ENCODE assay signal across 1 cellular context in the genomic region with DNA sequence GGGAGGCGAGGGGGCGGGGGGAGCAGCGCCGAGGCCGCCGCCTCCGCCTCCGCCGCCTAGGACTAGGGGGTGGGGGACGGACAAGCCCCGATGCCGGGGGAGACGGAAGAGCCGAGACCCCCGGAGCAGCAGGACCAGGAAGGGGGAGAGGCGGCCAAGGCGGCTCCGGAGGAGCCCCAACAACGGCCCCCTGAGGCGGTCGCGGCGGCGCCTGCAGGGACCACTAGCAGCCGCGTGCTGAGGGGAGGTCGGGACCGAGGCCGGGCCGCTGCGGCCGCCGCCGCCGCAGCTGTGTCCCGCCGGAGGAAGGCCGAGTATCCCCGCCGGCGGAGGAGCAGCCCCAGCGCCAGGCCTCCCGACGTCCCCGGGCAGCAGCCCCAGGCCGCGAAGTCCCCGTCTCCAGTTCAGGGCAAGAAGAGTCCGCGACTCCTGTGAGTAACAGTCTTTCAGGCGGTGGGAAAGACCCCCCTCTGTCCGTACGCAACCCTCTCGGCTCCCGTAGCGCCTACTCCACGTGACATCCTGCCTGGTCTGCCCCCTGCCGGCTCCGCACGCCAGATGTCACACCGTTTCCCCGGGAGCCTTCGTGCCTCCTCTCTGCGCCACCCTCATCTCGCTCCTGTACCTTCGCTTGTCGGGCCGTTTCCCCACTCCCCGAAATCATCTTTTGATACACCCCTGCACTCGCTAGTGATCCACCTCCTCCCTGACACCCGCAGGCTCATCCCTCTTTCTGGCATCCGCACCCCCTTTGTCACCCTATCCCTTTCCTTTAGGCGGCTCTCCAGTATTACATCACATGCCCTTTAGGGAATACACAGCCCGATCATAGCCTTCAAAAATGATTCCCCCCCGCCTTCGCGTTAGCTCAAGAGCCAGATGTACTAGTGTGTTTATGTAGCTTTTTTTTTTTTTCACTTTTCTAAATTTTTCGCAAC.
TF ChIP-seq lines count a peak whose summit lies in the region.

No MANE protein-coding gene starts in this region.

TF ChIP-seq in HEK293, 187 proteins besides CTCF, POLR2A, EP300 and RAD21 (continued from another document):
- TF ChIP-seq, protein P1, sequence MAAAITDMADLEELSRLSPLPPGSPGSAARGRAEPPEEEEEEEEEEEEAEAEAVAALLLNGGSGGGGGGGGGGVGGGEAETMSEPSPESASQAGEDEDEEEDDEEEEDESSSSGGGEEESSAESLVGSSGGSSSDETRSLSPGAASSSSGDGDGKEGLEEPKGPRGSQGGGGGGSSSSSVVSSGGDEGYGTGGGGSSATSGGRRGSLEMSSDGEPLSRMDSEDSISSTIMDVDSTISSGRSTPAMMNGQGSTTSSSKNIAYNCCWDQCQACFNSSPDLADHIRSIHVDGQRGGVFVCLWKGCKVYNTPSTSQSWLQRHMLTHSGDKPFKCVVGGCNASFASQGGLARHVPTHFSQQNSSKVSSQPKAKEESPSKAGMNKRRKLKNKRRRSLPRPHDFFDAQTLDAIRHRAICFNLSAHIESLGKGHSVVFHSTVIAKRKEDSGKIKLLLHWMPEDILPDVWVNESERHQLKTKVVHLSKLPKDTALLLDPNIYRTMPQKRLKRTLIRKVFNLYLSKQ (tag by site-specific recombination; IDR thresholded peaks at IDR 0.05; ENCODE audit: borderline replicate concordance): no peak
- TF ChIP-seq SP3 (tag by site-specific recombination; IDR thresholded peaks at IDR 0.05) (peak; percentile 52), YY1 (tag by site-specific recombination; IDR thresholded peaks at IDR 0.05) (0 out of 2 replicates have a peak, but pooled peaks have one; percentile 20), ZNF571 (tag by site-specific recombination; IDR thresholded peaks at IDR 0.05) (no peak), ZNF561 (tag by site-specific recombination; IDR thresholded peaks at IDR 0.05; ENCODE audit: borderline replicate concordance) (peak; percentile 68; the same call in 1 of the 2 replicates), TRIM28 (IDR thresholded peaks at IDR 0.05; ENCODE audit: borderline replicate concordance, low read length) (no peak), ZNF791 (tag by site-specific recombination; IDR thresholded peaks at IDR 0.05) (no peak), ZNF660 (tag by site-specific recombination; IDR thresholded peaks at IDR 0.05) (no peak), ZIC2 (tag by site-specific recombination; IDR thresholded peaks at IDR 0.05) (peak; percentile 94), ZNF701 (tag by site-specific recombination; IDR thresholded peaks at IDR 0.05) (no peak), GLI4 (tag by site-specific recombination; IDR thresholded peaks at IDR 0.05) (0 out of 2 replicates have a peak, but pooled peaks have one; percentile 32), ZNF558 (tag by site-specific recombination; IDR thresholded peaks at IDR 0.05) (0 out of 2 replicates have a peak, but pooled peaks have one; percentile 29), ZBTB8A (tag by site-specific recombination; IDR thresholded peaks at IDR 0.05) (peak; percentile 71), ZNF155 (tag by site-specific recombination; IDR thresholded peaks at IDR 0.05) (no peak), ZNF600 (tag by site-specific recombination; IDR thresholded peaks at IDR 0.05) (peak; percentile 84), ZBTB20 (tag by site-specific recombination; IDR thresholded peaks at IDR 0.05) (peak; percentile 48; the same call in 1 of the 2 replicates), BCL11B (tag by site-specific recombination; IDR thresholded peaks at IDR 0.05; ENCODE audit: low read depth) (no peak), ZNF48 (tag by site-specific recombination; IDR thresholded peaks at IDR 0.05) (no peak), ZNF423 (tag by site-specific recombination; IDR thresholded peaks at IDR 0.05) (peak; percentile 92), ZNF350 (tag by site-specific recombination; IDR thresholded peaks at IDR 0.05) (no peak), ZNF302 (tag by site-specific recombination; IDR thresholded peaks at IDR 0.05; ENCODE audit: low read depth) (no peak), ZEB2 (tag by site-specific recombination; IDR thresholded peaks at IDR 0.05) (peak; percentile 96), ZNF530 (tag by site-specific recombination; IDR thresholded peaks at IDR 0.05; ENCODE audit: low read depth) (no peak), EGR2 (tag by site-specific recombination; IDR thresholded peaks at IDR 0.05; ENCODE audit: low read depth) (no peak), KLF8 (tag by site-specific recombination; IDR thresholded peaks at IDR 0.05) (peak; percentile 77), YY2 (tag by site-specific recombination; IDR thresholded peaks at IDR 0.05) (no peak), MYNN (tag by site-specific recombination; IDR thresholded peaks at IDR 0.05; ENCODE audit: borderline replicate concordance) (no peak), ZSCAN30 (tag by site-specific recombination; IDR thresholded peaks at IDR 0.05) (peak; percentile 63; the same call in 1 of the 2 replicates), ZNF266 (tag by site-specific recombination; IDR thresholded peaks at IDR 0.05; ENCODE audit: low read depth) (no peak), ZNF843 (tag by site-specific recombination; IDR thresholded peaks at IDR 0.05) (peak; percentile 56; the same call in 1 of the 2 replicates), ZNF221 (tag by site-specific recombination; IDR thresholded peaks at IDR 0.05; ENCODE audit: borderline replicate concordance) (no peak), ZNF311 (tag by site-specific recombination; IDR thresholded peaks at IDR 0.05; ENCODE audit: borderline replicate concordance) (no peak)
- TF ChIP-seq, protein P2, sequence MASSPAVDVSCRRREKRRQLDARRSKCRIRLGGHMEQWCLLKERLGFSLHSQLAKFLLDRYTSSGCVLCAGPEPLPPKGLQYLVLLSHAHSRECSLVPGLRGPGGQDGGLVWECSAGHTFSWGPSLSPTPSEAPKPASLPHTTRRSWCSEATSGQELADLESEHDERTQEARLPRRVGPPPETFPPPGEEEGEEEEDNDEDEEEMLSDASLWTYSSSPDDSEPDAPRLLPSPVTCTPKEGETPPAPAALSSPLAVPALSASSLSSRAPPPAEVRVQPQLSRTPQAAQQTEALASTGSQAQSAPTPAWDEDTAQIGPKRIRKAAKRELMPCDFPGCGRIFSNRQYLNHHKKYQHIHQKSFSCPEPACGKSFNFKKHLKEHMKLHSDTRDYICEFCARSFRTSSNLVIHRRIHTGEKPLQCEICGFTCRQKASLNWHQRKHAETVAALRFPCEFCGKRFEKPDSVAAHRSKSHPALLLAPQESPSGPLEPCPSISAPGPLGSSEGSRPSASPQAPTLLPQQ (tag by site-specific recombination; IDR thresholded peaks at IDR 0.05): peak; percentile 64
- TF ChIP-seq, protein P3, sequence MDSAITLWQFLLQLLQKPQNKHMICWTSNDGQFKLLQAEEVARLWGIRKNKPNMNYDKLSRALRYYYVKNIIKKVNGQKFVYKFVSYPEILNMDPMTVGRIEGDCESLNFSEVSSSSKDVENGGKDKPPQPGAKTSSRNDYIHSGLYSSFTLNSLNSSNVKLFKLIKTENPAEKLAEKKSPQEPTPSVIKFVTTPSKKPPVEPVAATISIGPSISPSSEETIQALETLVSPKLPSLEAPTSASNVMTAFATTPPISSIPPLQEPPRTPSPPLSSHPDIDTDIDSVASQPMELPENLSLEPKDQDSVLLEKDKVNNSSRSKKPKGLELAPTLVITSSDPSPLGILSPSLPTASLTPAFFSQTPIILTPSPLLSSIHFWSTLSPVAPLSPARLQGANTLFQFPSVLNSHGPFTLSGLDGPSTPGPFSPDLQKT (IDR thresholded peaks at IDR 0.05; ENCODE audit: borderline replicate concordance, low read depth, low read length): no peak
- TF ChIP-seq, protein P4, sequence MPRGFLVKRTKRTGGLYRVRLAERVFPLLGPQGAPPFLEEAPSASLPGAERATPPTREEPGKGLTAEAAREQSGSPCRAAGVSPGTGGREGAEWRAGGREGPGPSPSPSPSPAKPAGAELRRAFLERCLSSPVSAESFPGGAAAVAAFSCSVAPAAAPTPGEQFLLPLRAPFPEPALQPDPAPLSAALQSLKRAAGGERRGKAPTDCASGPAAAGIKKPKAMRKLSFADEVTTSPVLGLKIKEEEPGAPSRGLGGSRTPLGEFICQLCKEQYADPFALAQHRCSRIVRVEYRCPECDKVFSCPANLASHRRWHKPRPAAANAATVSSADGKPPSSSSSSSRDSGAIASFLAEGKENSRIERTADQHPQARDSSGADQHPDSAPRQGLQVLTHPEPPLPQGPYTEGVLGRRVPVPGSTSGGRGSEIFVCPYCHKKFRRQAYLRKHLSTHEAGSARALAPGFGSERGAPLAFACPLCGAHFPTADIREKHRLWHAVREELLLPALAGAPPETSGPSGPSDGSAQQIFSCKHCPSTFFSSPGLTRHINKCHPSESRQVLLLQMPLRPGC (tag by site-specific recombination; IDR thresholded peaks at IDR 0.05): peak; percentile 55; the same call in 1 of the 2 replicates
- TF ChIP-seq, protein P5, sequence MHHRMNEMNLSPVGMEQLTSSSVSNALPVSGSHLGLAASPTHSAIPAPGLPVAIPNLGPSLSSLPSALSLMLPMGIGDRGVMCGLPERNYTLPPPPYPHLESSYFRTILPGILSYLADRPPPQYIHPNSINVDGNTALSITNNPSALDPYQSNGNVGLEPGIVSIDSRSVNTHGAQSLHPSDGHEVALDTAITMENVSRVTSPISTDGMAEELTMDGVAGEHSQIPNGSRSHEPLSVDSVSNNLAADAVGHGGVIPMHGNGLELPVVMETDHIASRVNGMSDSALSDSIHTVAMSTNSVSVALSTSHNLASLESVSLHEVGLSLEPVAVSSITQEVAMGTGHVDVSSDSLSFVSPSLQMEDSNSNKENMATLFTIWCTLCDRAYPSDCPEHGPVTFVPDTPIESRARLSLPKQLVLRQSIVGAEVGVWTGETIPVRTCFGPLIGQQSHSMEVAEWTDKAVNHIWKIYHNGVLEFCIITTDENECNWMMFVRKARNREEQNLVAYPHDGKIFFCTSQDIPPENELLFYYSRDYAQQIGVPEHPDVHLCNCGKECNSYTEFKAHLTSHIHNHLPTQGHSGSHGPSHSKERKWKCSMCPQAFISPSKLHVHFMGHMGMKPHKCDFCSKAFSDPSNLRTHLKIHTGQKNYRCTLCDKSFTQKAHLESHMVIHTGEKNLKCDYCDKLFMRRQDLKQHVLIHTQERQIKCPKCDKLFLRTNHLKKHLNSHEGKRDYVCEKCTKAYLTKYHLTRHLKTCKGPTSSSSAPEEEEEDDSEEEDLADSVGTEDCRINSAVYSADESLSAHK (tag by site-specific recombination; IDR thresholded peaks at IDR 0.05): peak; percentile 39; the same call in 1 of the 2 replicates
- TF ChIP-seq, protein P6, sequence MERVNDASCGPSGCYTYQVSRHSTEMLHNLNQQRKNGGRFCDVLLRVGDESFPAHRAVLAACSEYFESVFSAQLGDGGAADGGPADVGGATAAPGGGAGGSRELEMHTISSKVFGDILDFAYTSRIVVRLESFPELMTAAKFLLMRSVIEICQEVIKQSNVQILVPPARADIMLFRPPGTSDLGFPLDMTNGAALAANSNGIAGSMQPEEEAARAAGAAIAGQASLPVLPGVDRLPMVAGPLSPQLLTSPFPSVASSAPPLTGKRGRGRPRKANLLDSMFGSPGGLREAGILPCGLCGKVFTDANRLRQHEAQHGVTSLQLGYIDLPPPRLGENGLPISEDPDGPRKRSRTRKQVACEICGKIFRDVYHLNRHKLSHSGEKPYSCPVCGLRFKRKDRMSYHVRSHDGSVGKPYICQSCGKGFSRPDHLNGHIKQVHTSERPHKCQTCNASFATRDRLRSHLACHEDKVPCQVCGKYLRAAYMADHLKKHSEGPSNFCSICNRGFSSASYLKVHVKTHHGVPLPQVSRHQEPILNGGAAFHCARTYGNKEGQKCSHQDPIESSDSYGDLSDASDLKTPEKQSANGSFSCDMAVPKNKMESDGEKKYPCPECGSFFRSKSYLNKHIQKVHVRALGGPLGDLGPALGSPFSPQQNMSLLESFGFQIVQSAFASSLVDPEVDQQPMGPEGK (tag by site-specific recombination; IDR thresholded peaks at IDR 0.05): peak; percentile 71
- TF ChIP-seq, protein P7, sequence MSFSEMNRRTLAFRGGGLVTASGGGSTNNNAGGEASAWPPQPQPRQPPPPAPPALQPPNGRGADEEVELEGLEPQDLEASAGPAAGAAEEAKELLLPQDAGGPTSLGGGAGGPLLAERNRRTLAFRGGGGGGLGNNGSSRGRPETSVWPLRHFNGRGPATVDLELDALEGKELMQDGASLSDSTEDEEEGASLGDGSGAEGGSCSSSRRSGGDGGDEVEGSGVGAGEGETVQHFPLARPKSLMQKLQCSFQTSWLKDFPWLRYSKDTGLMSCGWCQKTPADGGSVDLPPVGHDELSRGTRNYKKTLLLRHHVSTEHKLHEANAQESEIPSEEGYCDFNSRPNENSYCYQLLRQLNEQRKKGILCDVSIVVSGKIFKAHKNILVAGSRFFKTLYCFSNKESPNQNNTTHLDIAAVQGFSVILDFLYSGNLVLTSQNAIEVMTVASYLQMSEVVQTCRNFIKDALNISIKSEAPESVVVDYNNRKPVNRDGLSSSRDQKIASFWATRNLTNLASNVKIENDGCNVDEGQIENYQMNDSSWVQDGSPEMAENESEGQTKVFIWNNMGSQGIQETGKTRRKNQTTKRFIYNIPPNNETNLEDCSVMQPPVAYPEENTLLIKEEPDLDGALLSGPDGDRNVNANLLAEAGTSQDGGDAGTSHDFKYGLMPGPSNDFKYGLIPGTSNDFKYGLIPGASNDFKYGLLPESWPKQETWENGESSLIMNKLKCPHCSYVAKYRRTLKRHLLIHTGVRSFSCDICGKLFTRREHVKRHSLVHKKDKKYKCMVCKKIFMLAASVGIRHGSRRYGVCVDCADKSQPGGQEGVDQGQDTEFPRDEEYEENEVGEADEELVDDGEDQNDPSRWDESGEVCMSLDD (tag by site-specific recombination; IDR thresholded peaks at IDR 0.05): peak; percentile 89
- TF ChIP-seq, protein P8, sequence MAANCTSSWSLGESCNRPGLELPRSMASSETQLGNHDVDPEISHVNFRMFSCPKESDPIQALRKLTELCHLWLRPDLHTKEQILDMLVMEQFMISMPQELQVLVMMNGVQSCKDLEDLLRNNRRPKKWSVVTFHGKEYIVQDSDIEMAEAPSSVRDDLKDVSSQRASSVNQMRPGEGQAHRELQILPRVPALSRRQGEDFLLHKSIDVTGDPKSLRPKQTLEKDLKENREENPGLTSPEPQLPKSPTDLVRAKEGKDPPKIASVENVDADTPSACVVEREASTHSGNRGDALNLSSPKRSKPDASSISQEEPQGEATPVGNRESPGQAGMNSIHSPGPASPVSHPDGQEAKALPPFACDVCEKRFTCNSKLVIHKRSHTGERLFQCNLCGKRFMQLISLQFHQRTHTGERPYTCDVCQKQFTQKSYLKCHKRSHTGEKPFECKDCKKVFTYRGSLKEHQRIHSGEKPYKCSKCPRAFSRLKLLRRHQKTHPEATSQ (tag by site-specific recombination; IDR thresholded peaks at IDR 0.05): no peak
